9 cellular contexts compared by ENCODE assay signal in the genomic region with DNA sequence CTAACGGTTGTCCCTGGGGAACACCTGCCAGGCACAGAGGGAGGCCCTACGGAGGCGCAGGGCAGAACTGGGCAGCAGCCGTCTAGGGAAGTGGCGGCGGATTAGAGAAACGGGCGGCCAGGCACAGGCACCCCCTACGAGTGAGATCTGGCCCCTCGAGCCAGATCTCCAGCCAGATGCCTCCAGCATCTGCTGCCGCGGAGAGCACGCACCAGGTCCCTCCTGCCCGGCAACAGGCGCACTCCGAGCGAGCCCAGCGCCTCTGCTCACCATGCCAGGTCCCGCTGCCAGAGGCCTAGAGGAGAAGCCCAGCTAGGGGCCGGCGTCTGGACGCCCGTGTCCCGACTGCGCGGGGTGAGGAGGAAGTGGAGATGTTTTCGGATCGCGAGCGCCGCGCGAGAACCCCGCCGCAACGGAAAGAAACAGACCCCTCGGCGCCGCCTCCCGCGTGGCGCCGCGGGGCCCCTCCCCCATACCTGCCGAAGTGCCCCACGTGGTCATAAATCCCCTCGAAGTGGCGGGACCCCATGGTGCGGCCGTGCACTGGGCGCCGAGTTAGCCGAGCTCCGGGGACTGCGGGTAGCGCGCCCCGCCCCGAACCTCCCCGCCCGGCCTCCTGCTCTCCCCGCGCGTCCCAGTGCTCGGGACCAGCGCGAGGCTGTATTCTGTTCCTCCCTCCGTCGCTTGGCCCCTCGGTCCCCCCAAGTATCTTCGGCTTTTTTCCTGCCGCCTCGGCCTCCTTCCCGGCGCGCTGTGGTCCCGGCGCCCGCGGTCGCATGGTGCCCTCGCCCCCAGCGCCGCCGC. TPM values are rescaled to one million over a fixed set of nuclear protein-coding genes. Genes with fewer than 3 reads are reported as not detected.
A peak's percentile ranks its signal among the peaks of the same experiment; 100 is the strongest.
DNase-seq lines count a peak whose midpoint lies in the region; ATAC-seq and TF ChIP-seq lines count a peak whose summit lies in the region.
"Had no signal": no experiment of that assay in that cellular context is flagged by ENCODE, and none has a peak within 500 bp of the region (broad histone marks: within the 10 kb centered on the region; RNA-seq: fewer than 3 reads in every experiment).

A gene with protein sequence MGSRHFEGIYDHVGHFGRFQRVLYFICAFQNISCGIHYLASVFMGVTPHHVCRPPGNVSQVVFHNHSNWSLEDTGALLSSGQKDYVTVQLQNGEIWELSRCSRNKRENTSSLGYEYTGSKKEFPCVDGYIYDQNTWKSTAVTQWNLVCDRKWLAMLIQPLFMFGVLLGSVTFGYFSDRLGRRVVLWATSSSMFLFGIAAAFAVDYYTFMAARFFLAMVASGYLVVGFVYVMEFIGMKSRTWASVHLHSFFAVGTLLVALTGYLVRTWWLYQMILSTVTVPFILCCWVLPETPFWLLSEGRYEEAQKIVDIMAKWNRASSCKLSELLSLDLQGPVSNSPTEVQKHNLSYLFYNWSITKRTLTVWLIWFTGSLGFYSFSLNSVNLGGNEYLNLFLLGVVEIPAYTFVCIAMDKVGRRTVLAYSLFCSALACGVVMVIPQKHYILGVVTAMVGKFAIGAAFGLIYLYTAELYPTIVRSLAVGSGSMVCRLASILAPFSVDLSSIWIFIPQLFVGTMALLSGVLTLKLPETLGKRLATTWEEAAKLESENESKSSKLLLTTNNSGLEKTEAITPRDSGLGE (minus strand): TSS at position 568 of the 804 bp plus-strand sequence. CDS start 39 bp downstream, at position 529.

- no peak within 1 kb of the TSS for H3K9ac ChIP-seq in neuronal stem cell (ENCODE audit: low read depth, low read length, poor library complexity)

- H3K4me2 ChIP-seq in neuronal stem cell (ENCODE audit: insufficient read depth, low read length, poor library complexity, severe bottlenecking), result no peak within 1 kb of the TSS

- intact Hi-C loops in activated T-helper 1 cell treated with anti-CD3 and anti-CD28 coated beads, Interleukin-12 subunit alpha, Interleukin-12 subunit beta, Interleukin-2, Interleukin-4 antibody, amounts not matched to agents 30 ng/mL and 10 ng/mL and 1 ng/mL, durations not matched to agents 14 hours and 24 hours and 36 hours (cut with micrococcal nuclease), result no loop called here
- intact Hi-C loops in right cardiac atrium (cut with DNase I), result no loop called here

- no peak within 1 kb of the TSS for H2AK5ac ChIP-seq in neuronal stem cell (ENCODE audit: low read depth, low read length)

- no peak within 1 kb of the TSS for H2BK12ac ChIP-seq in neuronal stem cell (ENCODE audit: low read length)

- H3K27ac ChIP-seq in right cardiac atrium (ENCODE audit: low read length) (no peak within 1 kb of the TSS), suprapubic skin (no peak within 1 kb of the TSS), neuronal stem cell (replicated peaks; ENCODE audit: low read length) (no peak within 1 kb of the TSS)

- peak; percentile 51 for DNase-seq in NCI-H82 (lab: John Stamatoyannopoulos, UW)
- DNase-seq in NCI-H82 treated with DMSO at 0.1 percent for 48 hours (lab: John Stamatoyannopoulos, UW; ENCODE audit: unreplicated experiment), result no peak
- DNase-seq in activated T-helper 1 cell treated with anti-CD3 and anti-CD28 coated beads, Interleukin-12 subunit alpha, Interleukin-12 subunit beta, Interleukin-2, Interleukin-4 antibody, amounts not matched to agents 30 ng/mL and 10 ng/mL and 1 ng/mL, durations not matched to agents 14 hours and 24 hours and 36 hours (ENCODE audit: low spot score), result no peak
- peak in 2 of 3 donors; percentile 43 to 57 for DNase-seq in right cardiac atrium
- DNase-seq in suprapubic skin (ENCODE audit: low spot score in 2 of 2), result no peak
- no peak for DNase-seq in neuronal stem cell (ENCODE audit: low spot score)

- H3K27me3 Mint-ChIP-seq in activated T-helper 1 cell treated with anti-CD3 and anti-CD28 coated beads, Interleukin-12 subunit alpha, Interleukin-12 subunit beta, Interleukin-2, Interleukin-4 antibody, amounts not matched to agents 30 ng/mL and 10 ng/mL and 1 ng/mL, durations not matched to agents 14 hours and 24 hours and 36 hours (ENCODE audit: insufficient read depth), result peaks cover 24% of the 10 kb centered on the region

- 4% methylated on average over 84 of the region's 85 CpGs for WGBS in right cardiac atrium
- WGBS in suprapubic skin, result 7% methylated on average over 36 of the region's 85 CpGs
- WGBS in neuronal stem cell (ENCODE audit: extremely low coverage in 2 of 2, insufficient read length in 2 of 2, insufficient replicate concordance in 1 of 2), 2 donors, result no CpG with 5 or more reads among the region's 85 CpGs

- no peaks in the 10 kb centered on the region for H3K27me3 ChIP-seq in right cardiac atrium (ENCODE audit: control insufficient read depth, insufficient read depth)
- H3K27me3 ChIP-seq in suprapubic skin, result peaks cover 24% of the 10 kb centered on the region
- no peaks in the 10 kb centered on the region for H3K27me3 ChIP-seq in neuronal stem cell (ENCODE audit: control insufficient read depth in 3 of 3, insufficient read depth in 3 of 3, low read depth in 1 of 3, low read length in 3 of 3)

- peak within 1 kb of the TSS; percentile 62 for H3K4me3 Mint-ChIP-seq in activated T-helper 1 cell treated with anti-CD3 and anti-CD28 coated beads, Interleukin-12 subunit alpha, Interleukin-12 subunit beta, Interleukin-2, Interleukin-4 antibody, amounts not matched to agents 30 ng/mL and 10 ng/mL and 1 ng/mL, durations not matched to agents 14 hours and 24 hours and 36 hours

- peaks cover 13% of the 10 kb centered on the region for H3K4me1 Mint-ChIP-seq in activated T-helper 1 cell treated with anti-CD3 and anti-CD28 coated beads, Interleukin-12 subunit alpha, Interleukin-12 subunit beta, Interleukin-2, Interleukin-4 antibody, amounts not matched to agents 30 ng/mL and 10 ng/mL and 1 ng/mL, durations not matched to agents 14 hours and 24 hours and 36 hours (ENCODE audit: low read depth)

- no peak within 1 kb of the TSS for H3K23ac ChIP-seq in neuronal stem cell (ENCODE audit: low read depth, low read length, poor library complexity)

- H2BK5ac ChIP-seq in neuronal stem cell (ENCODE audit: low read length), result no peak within 1 kb of the TSS

- no peaks in the 10 kb centered on the region for H3K4me1 ChIP-seq in right cardiac atrium (ENCODE audit: control insufficient read depth, insufficient read depth, low read length)
- H3K4me1 ChIP-seq in suprapubic skin, result peaks cover 9% of the 10 kb centered on the region
- H3K4me1 ChIP-seq in neuronal stem cell (ENCODE audit: control insufficient read depth in 2 of 2, insufficient read depth in 1 of 2, low read depth in 1 of 2, low read length in 2 of 2), result no peaks in the 10 kb centered on the region

- H3K14ac ChIP-seq in neuronal stem cell (ENCODE audit: low read length), result no peak within 1 kb of the TSS

- H3K4ac ChIP-seq in neuronal stem cell (ENCODE audit: low read length), result no peak within 1 kb of the TSS

- no peak within 1 kb of the TSS for H2AFZ ChIP-seq in neuronal stem cell (ENCODE audit: low read length)

- no peak within 1 kb of the TSS for H2BK15ac ChIP-seq in neuronal stem cell (ENCODE audit: low read length)

- H3K36me3 ChIP-seq in suprapubic skin (no peaks in the 10 kb centered on the region), neuronal stem cell (replicated peaks in 1 of 2; ENCODE audit: control insufficient read depth in 2 of 2, insufficient read depth in 2 of 2, low read length in 2 of 2) (no peaks in the 10 kb centered on the region)

- no peak within 1 kb of the TSS for H3K18ac ChIP-seq in neuronal stem cell (ENCODE audit: low read length)

- no peaks in the 10 kb centered on the region for H3K36me3 Mint-ChIP-seq in activated T-helper 1 cell treated with anti-CD3 and anti-CD28 coated beads, Interleukin-12 subunit alpha, Interleukin-12 subunit beta, Interleukin-2, Interleukin-4 antibody, amounts not matched to agents 30 ng/mL and 10 ng/mL and 1 ng/mL, durations not matched to agents 14 hours and 24 hours and 36 hours (ENCODE audit: low read depth)

- ATAC-seq in right cardiac atrium (peak; percentile 36 to 39), HG02870 (IDR thresholded peaks at IDR 0.05; ENCODE audit: unreplicated experiment) (no peak), HG03342 (IDR thresholded peaks at IDR 0.05; ENCODE audit: unreplicated experiment) (no peak)
- ATAC-seq: HCT116 had no signal

- no peak for TF ChIP-seq EP300 in suprapubic skin (IDR thresholded peaks at IDR 0.05)

- no peak within 1 kb of the TSS for H4K91ac ChIP-seq in neuronal stem cell (ENCODE audit: low read depth, low read length, poor library complexity)

- no peak for TF ChIP-seq POLR2A in suprapubic skin (IDR thresholded peaks at IDR 0.05)

- H3K4me3 ChIP-seq in right cardiac atrium (ENCODE audit: low read length), result peak within 1 kb of the TSS; percentile 31
- peak within 1 kb of the TSS; percentile 46 for H3K4me3 ChIP-seq in suprapubic skin
- H3K4me3 ChIP-seq in neuronal stem cell (ENCODE audit: low read length in 2 of 2), result no peak within 1 kb of the TSS

- no peak within 1 kb of the TSS for H3K27ac Mint-ChIP-seq in activated T-helper 1 cell treated with anti-CD3 and anti-CD28 coated beads, Interleukin-12 subunit alpha, Interleukin-12 subunit beta, Interleukin-2, Interleukin-4 antibody, amounts not matched to agents 30 ng/mL and 10 ng/mL and 1 ng/mL, durations not matched to agents 14 hours and 24 hours and 36 hours

- H3K9me3 ChIP-seq in right cardiac atrium (ENCODE audit: control insufficient read depth, low read length) (no peaks in the 10 kb centered on the region), suprapubic skin (no peaks in the 10 kb centered on the region), neuronal stem cell (replicated peaks in 1 of 2; ENCODE audit: control insufficient read depth in 2 of 2, insufficient read depth in 1 of 2, low read depth in 1 of 2, low read length in 2 of 2) (no peaks in the 10 kb centered on the region)

- TF ChIP-seq CTCF in suprapubic skin (IDR thresholded peaks at IDR 0.05), result no peak

- H2BK120ac ChIP-seq in neuronal stem cell (ENCODE audit: low read depth, low read length), result no peak within 1 kb of the TSS

- no peaks in the 10 kb centered on the region for H3K79me1 ChIP-seq in neuronal stem cell (ENCODE audit: low read depth, low read length)

- H4K8ac ChIP-seq in neuronal stem cell (ENCODE audit: low read depth, low read length), result no peak within 1 kb of the TSS

- no peaks in the 10 kb centered on the region for H3K9me3 Mint-ChIP-seq in activated T-helper 1 cell treated with anti-CD3 and anti-CD28 coated beads, Interleukin-12 subunit alpha, Interleukin-12 subunit beta, Interleukin-2, Interleukin-4 antibody, amounts not matched to agents 30 ng/mL and 10 ng/mL and 1 ng/mL, durations not matched to agents 14 hours and 24 hours and 36 hours

RNA-seq across cellular contexts. Expression of the gene that starts here (rescaled TPM):
- not detected in 2 replicates for total RNA-seq in activated T-helper 1 cell treated with anti-CD3 and anti-CD28 coated beads, Interleukin-12 subunit alpha, Interleukin-12 subunit beta, Interleukin-2, Interleukin-4 antibody, amounts not matched to agents 30 ng/mL and 10 ng/mL and 1 ng/mL, durations not matched to agents 14 hours and 24 hours and 36 hours
- total RNA-seq in right cardiac atrium, result under 1 TPM in 1 of 4 donors, not detected in 3; 0.20 TPM
- not detected for polyA plus RNA-seq in right cardiac atrium
- not detected for total RNA-seq in suprapubic skin
- not detected for polyA plus RNA-seq in neuronal stem cell (2013, experiment 1 of 2)
- not detected for polyA plus RNA-seq in neuronal stem cell (2013, experiment 2 of 2)

Comparison
In these comparisons a context has a peak if more than half of its experiments do, and no peak if none do; other contexts are left out.
1. Peak in DNase-seq, ATAC-seq and H3K4me3 ChIP-seq in right cardiac atrium; RNA of the gene not detected or under 1 TPM.